ENCODE assay signal across 8 cellular contexts in the genomic region with DNA sequence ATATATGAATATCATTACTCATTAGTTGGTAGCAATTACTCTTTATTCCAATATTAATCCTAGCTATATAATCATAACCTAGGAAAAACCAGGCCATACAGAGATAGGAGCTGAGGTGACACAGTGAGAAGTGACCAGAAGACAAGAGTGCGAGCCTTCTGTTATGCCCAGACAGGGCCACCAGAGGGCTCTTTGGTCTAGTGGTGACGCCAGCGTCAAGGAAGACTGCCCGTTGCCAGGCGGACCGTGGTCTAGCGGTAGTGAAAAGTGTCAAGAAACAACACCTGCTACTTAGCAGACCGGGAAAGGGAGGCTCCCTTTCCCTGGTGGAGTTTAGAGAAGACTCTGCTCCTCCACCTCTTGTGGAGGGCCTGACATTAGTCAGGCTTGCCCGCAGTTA. TPM values are rescaled to one million over a fixed set of nuclear protein-coding genes. Genes with fewer than 3 reads are reported as not detected.
DNase-seq lines count a peak whose midpoint lies in the region; TF ChIP-seq lines count a peak whose summit lies in the region.
"Not testable (repeated sequence)": the region's sequence is repeated elsewhere in the genome, so short reads cannot be mapped to it uniquely, and the experiment has no call there.

No MANE protein-coding gene starts in this region.

- H3K9me2 ChIP-seq in GM23248 (ENCODE audit: insufficient read depth); SU-DHL-6 (replicated peaks; ENCODE audit: insufficient read depth, low read length): not testable (repeated sequence)

- H3K4me2 ChIP-seq in GM23248 (ENCODE audit: unreplicated experiment); SU-DHL-6 (ENCODE audit: low read depth, low read length, poor library complexity, severe bottlenecking): not testable (repeated sequence)

- 38 to 39% methylated on average over 9 of the region's 9 CpGs for WGBS in GM23248 (ENCODE audit: low coverage in 1 of 2, low lambda C conversion rate in 2 of 2, missing lambda C conversion rate in 2 of 2), 2 experiments
- 45% methylated on average over 9 of the region's 9 CpGs for WGBS in liver

- intact Hi-C loops in ascending aorta (cut with DNase I) = not testable (repeated sequence)

- not testable (repeated sequence) for H3F3A ChIP-seq in GM23248 (ENCODE audit: insufficient read depth); SU-DHL-6 (ENCODE audit: insufficient read depth)

- TF ChIP-seq CTCF in C4-2B (conservative IDR thresholded peaks at IDR 0.05) (peak; percentile 70), SU-DHL-6 (IDR thresholded peaks at IDR 0.05; ENCODE audit: insufficient read depth, low read length, poor library complexity, severe bottlenecking) (peak; percentile 25), ascending aorta (IDR thresholded peaks at IDR 0.05) (peak in 2 of 3 experiments; percentile 28 to 39), fibroblast of the aortic adventitia (IDR thresholded peaks at IDR 0.05; ENCODE audit: insufficient read depth, low read length) (peak; percentile 42), liver (IDR thresholded peaks at IDR 0.05; ENCODE audit: low read depth, low read length, missing input control) (peak; percentile 57)

- not testable (repeated sequence) for H3K27ac ChIP-seq in C4-2B; GM23248; SU-DHL-6 (ENCODE audit: low read depth, low read length); ascending aorta; liver (ENCODE audit: low read depth in 1 of 2, low read length in 2 of 2)

- not testable (repeated sequence) for H3K9me3 ChIP-seq in GM23248 (ENCODE audit: low read depth); SU-DHL-6 (ENCODE audit: insufficient read depth, low read length); ascending aorta; liver (ENCODE audit: control insufficient read depth in 4 of 4, low read length in 3 of 4)

- not testable (repeated sequence) for H3K4me3 ChIP-seq in GM23248; SU-DHL-6 (ENCODE audit: insufficient read depth, low read length, poor library complexity, severe bottlenecking); ascending aorta; fibroblast of the aortic adventitia (ENCODE audit: low read depth, low read length); liver (ENCODE audit: low read depth in 1 of 3, low read length in 3 of 3)

- H3K79me2 ChIP-seq in GM23248 (ENCODE audit: insufficient read depth); SU-DHL-6 (ENCODE audit: insufficient read depth, low read length): not testable (repeated sequence)

- not testable (repeated sequence) for H3K27me3 ChIP-seq in GM23248 (replicated peaks; ENCODE audit: insufficient read depth); SU-DHL-6 (ENCODE audit: low read length); ascending aorta; liver (ENCODE audit: control insufficient read depth in 4 of 4, insufficient read depth in 4 of 4, low read length in 3 of 4)

- H4K20me1 ChIP-seq in GM23248 (ENCODE audit: insufficient read depth); SU-DHL-6 (ENCODE audit: low read depth, low read length): not testable (repeated sequence)

- peak; percentile 56 to 75 for TF ChIP-seq RAD21 in liver (IDR thresholded peaks at IDR 0.05)

- not testable (repeated sequence) for H3K36me3 ChIP-seq in GM23248 (ENCODE audit: low read depth); SU-DHL-6 (ENCODE audit: low read length); ascending aorta; liver (ENCODE audit: control insufficient read depth in 4 of 4, insufficient read depth in 3 of 4, low read depth in 1 of 4, low read length in 3 of 4)

- not testable (repeated sequence) for H2AFZ ChIP-seq in GM23248; SU-DHL-6 (ENCODE audit: low read depth, low read length, severe bottlenecking)

- in situ Hi-C loops in GM23248 (cut with MboI) = not testable (repeated sequence)

- DNase-seq in GM23248 (peak; percentile 41), NCI-H1930 (lab: John Stamatoyannopoulos, UW) (peak; percentile 11 to 33)
- not testable (repeated sequence) for DNase-seq in ascending aorta (ENCODE audit: low spot score in 2 of 2); fibroblast of the aortic adventitia (ENCODE audit: low read depth)
- peak; percentile 9 to 15 for DNase-seq in stimulated activated CD4-positive, alpha-beta T cell treated with anti-CD3 and anti-CD28 coated beads, Interleukin-2, amount 100 ng/mL, for 48 hours

- not testable (repeated sequence) for H3K4me1 ChIP-seq in GM23248 (ENCODE audit: insufficient read depth)
- H3K4me1 ChIP-seq in ascending aorta (peaks cover 0 to 17% of the 10 kb centered on the region in 2 donors), liver (ENCODE audit: control insufficient read depth in 4 of 4, insufficient read depth in 4 of 4, low read length in 3 of 4) (peaks cover 0 to 13% (median 7%) of the 10 kb centered on the region in 4 donors)

- H3K9ac ChIP-seq in GM23248; SU-DHL-6 (ENCODE audit: low read length); liver (ENCODE audit: low read depth in 1 of 2, low read length in 2 of 2): not testable (repeated sequence)

RNA-seq across cellular contexts. Expression of a gene that starts 15.1 kb away (rescaled TPM):
- total RNA-seq in GM23248 (2014; rRNA removed; shearing (Covaris generic)) = 7.5 and 14.3 TPM in 2 replicates
- polyA plus RNA-seq in GM23248 (2016; fragmentation: Nextera tagmentation; extraction: Ambion mirVana) = 19.3 and 20.1 TPM in 2 replicates
- total RNA-seq in ascending aorta = 6.2 TPM
- total RNA-seq in fibroblast of the aortic adventitia (ENCODE audit: low replicate concordance) = 16.4 and 43.0 TPM in 2 replicates
- 1 to 10 TPM; 3.6 to 6.1 TPM for total RNA-seq in liver
- polyA plus RNA-seq in liver = 10 to 100 TPM in 1 of 2 donors, 1 to 10 TPM in 1; 1.6 to 11.1 TPM
